8 cellular contexts compared by ENCODE assay signal in genomic region chr1:112698366-112699310, GRCh38. TPM values are rescaled to one million over a fixed set of nuclear protein-coding genes. Genes with fewer than 3 reads are reported as not detected.
DNase-seq lines count a peak whose midpoint lies in the region; ATAC-seq, FAIRE-seq and TF ChIP-seq lines count a peak whose summit lies in the region.

No MANE protein-coding gene starts in this region.

- peaks cover 31% of the 10 kb centered on the region for H3K4me1 ChIP-seq in mesendoderm (ENCODE audit: control insufficient read depth, low read depth, low read length)

- CTCF ChIA-PET in AG04450 (lab: Charles Lee), result interaction anchor here (1.1 kb wide), 1 partner anchor 9 kb away, joined by 6 read pairs; no protein-coding TSS in a partner anchor

- H3K56ac ChIP-seq in mesendoderm (ENCODE audit: low read length), result peak overlapping the region; percentile 22

- peaks cover 2% of the 10 kb centered on the region for H3K79me2 ChIP-seq in mesendoderm (ENCODE audit: control insufficient read depth, insufficient read depth, low read length)

- DNase-seq in AG04450 (ENCODE audit: low read depth, low spot score) (no peak), NCI-H1105 (lab: John Stamatoyannopoulos, UW) (peak; percentile 97), mesendoderm (peak; percentile 92), GM12892 (ENCODE audit: insufficient read length) (no peak), iPS-NIHi11 (ENCODE audit: low spot score) (no peak)
- DNase-seq in activated T-helper 2 cell treated with anti-CD3 and anti-CD28 coated beads, Interferon-gamma antibody, Interleukin-2, Interleukin-4, amounts not matched to agents 10 μg/mL and 5 μg/mL and 100 μg/mL, durations not matched to agents 14 hours and 24 hours and 36 hours (ENCODE audit: low spot score), result no peak

- no peak overlapping the region for H4K8ac ChIP-seq in mesendoderm (ENCODE audit: low read depth, low read length)

- peaks cover 58% of the 10 kb centered on the region for H3K36me3 Mint-ChIP-seq in activated T-helper 2 cell treated with anti-CD3 and anti-CD28 coated beads, Interferon-gamma antibody, Interleukin-2, Interleukin-4, amounts not matched to agents 10 μg/mL and 5 μg/mL and 100 μg/mL, durations not matched to agents 14 hours and 24 hours and 36 hours (ENCODE audit: low read depth)

- peaks cover 24% of the 10 kb centered on the region for H3K36me3 ChIP-seq in mesendoderm (ENCODE audit: control insufficient read depth, insufficient read depth, low read length)

- H3K4me1 Mint-ChIP-seq in activated T-helper 2 cell treated with anti-CD3 and anti-CD28 coated beads, Interferon-gamma antibody, Interleukin-2, Interleukin-4, amounts not matched to agents 10 μg/mL and 5 μg/mL and 100 μg/mL, durations not matched to agents 14 hours and 24 hours and 36 hours (ENCODE audit: low read depth), result peaks cover 38% of the 10 kb centered on the region

- no peaks in the 10 kb centered on the region for H3K27me3 Mint-ChIP-seq in activated T-helper 2 cell treated with anti-CD3 and anti-CD28 coated beads, Interferon-gamma antibody, Interleukin-2, Interleukin-4, amounts not matched to agents 10 μg/mL and 5 μg/mL and 100 μg/mL, durations not matched to agents 14 hours and 24 hours and 36 hours (ENCODE audit: low read depth)

- no peak overlapping the region for H3K23ac ChIP-seq in mesendoderm (ENCODE audit: low read length)

- no peak overlapping the region for H3K4ac ChIP-seq in mesendoderm (ENCODE audit: low read depth, low read length)

- H4K5ac ChIP-seq in mesendoderm (ENCODE audit: low read length), result no peak overlapping the region

- H3K27ac Mint-ChIP-seq in activated T-helper 2 cell treated with anti-CD3 and anti-CD28 coated beads, Interferon-gamma antibody, Interleukin-2, Interleukin-4, amounts not matched to agents 10 μg/mL and 5 μg/mL and 100 μg/mL, durations not matched to agents 14 hours and 24 hours and 36 hours, result peak overlapping the region; percentile 16

- FAIRE-seq in GM12892 (lab: Jason Lieb, UNC), result no peak

- no peak overlapping the region for H3K18ac ChIP-seq in mesendoderm (ENCODE audit: low read length)

- H2BK5ac ChIP-seq in mesendoderm (ENCODE audit: low read length), result no peak overlapping the region

- no CpG with 5 or more reads among the region's 17 CpGs for WGBS in mesendoderm (ENCODE audit: extremely low coverage, insufficient coverage, low lambda C conversion rate)

- no peak overlapping the region for H3K4me3 ChIP-seq in AG04450 (ENCODE audit: low read depth, low read length)
- H3K4me3 ChIP-seq in mesendoderm (ENCODE audit: low read length), result no peak overlapping the region

- no peak overlapping the region for H3K4me2 ChIP-seq in mesendoderm (ENCODE audit: low read length)

- no peak overlapping the region for H2BK120ac ChIP-seq in mesendoderm (ENCODE audit: low read depth, low read length)

- H3K27me3 ChIP-seq in AG04450 (ENCODE audit: control insufficient read depth, insufficient read depth, low read length) (no peaks in the 10 kb centered on the region), mesendoderm (ENCODE audit: insufficient read depth, low read length, poor library complexity) (no peaks in the 10 kb centered on the region)

- H3K27ac ChIP-seq in AG04450 (ENCODE audit: low read depth, low read length) (peak overlapping the region; percentile 21), mesendoderm (ENCODE audit: low read depth, low read length) (no peak overlapping the region)

- ATAC-seq in HG03159 (IDR thresholded peaks at IDR 0.05; ENCODE audit: unreplicated experiment), result no peak
- no peak for ATAC-seq in GM21367 (IDR thresholded peaks at IDR 0.05; ENCODE audit: unreplicated experiment)

- H3K4me3 Mint-ChIP-seq in activated T-helper 2 cell treated with anti-CD3 and anti-CD28 coated beads, Interferon-gamma antibody, Interleukin-2, Interleukin-4, amounts not matched to agents 10 μg/mL and 5 μg/mL and 100 μg/mL, durations not matched to agents 14 hours and 24 hours and 36 hours (ENCODE audit: low read depth), result no peak overlapping the region

- intact Hi-C loops in activated T-helper 2 cell treated with anti-CD3 and anti-CD28 coated beads, Interferon-gamma antibody, Interleukin-2, Interleukin-4, amounts not matched to agents 10 μg/mL and 5 μg/mL and 100 μg/mL, durations not matched to agents 14 hours and 24 hours and 36 hours (cut with micrococcal nuclease), result no loop called here

- H3K9ac ChIP-seq in mesendoderm (ENCODE audit: low read length), result peak overlapping the region; percentile 44

- POLR2A ChIA-PET in AG04450 (lab: Yijun Ruan, JAX), result interaction anchor here (1.2 kb wide), 1 partner anchor 24 kb away, joined by 5 read pairs; the partner anchor contains the start of gene MOV10

- TF ChIP-seq POLR2A in GM12892 (IDR thresholded peaks at IDR 0.05; ENCODE audit: low read depth, low read length), result no peak

- H2AK5ac ChIP-seq in mesendoderm (ENCODE audit: low read length), result no peak overlapping the region

- peaks cover 17% of the 10 kb centered on the region for H3K79me1 ChIP-seq in mesendoderm (ENCODE audit: low read length)

- H2BK15ac ChIP-seq in mesendoderm (replicated peaks; ENCODE audit: low read depth), result no peak overlapping the region

- TF ChIP-seq CTCF in AG04450 (IDR thresholded peaks at IDR 0.05; ENCODE audit: low read depth, low read length), result no peak

- no peaks in the 10 kb centered on the region for H3K9me3 ChIP-seq in AG04450 (ENCODE audit: control insufficient read depth, insufficient read depth, low read length)

- no peaks in the 10 kb centered on the region for H3K9me3 Mint-ChIP-seq in activated T-helper 2 cell treated with anti-CD3 and anti-CD28 coated beads, Interferon-gamma antibody, Interleukin-2, Interleukin-4, amounts not matched to agents 10 μg/mL and 5 μg/mL and 100 μg/mL, durations not matched to agents 14 hours and 24 hours and 36 hours

RNA-seq across cellular contexts. Expression of gene RHOC, which starts 8.3 kb away (rescaled TPM):
- polyA plus RNA-seq in AG04450 (2011; rRNA removed), result 574 and 734 TPM in 2 replicates
- polyA minus RNA-seq in AG04450 (2011; rRNA and poly(A)+ RNA removed), result 394 and 521 TPM in 2 replicates
- total RNA-seq in activated T-helper 2 cell treated with anti-CD3 and anti-CD28 coated beads, Interferon-gamma antibody, Interleukin-2, Interleukin-4, amounts not matched to agents 10 μg/mL and 5 μg/mL and 100 μg/mL, durations not matched to agents 14 hours and 24 hours and 36 hours, result 68.7 and 74.7 TPM in 2 replicates
- 107 TPM for polyA plus RNA-seq in mesendoderm (2013, experiment 1 of 2)
- polyA plus RNA-seq in mesendoderm (2013, experiment 2 of 2), result 105 TPM
- 164 TPM for polyA plus RNA-seq in GM12892 (2012; ENCODE audit: missing spikeins)

RNA-seq across cellular contexts. Expression of gene PPM1J, which starts 16.5 kb away (rescaled TPM):
- 1.3 and 2.1 TPM in 2 replicates for polyA plus RNA-seq in AG04450 (2011; rRNA removed)
- 1.2 and 1.4 TPM in 2 replicates for polyA minus RNA-seq in AG04450 (2011; rRNA and poly(A)+ RNA removed)
- 0.59 and 0.67 TPM in 2 replicates for total RNA-seq in activated T-helper 2 cell treated with anti-CD3 and anti-CD28 coated beads, Interferon-gamma antibody, Interleukin-2, Interleukin-4, amounts not matched to agents 10 μg/mL and 5 μg/mL and 100 μg/mL, durations not matched to agents 14 hours and 24 hours and 36 hours
- polyA plus RNA-seq in mesendoderm (2013, experiment 1 of 2), result 9.5 TPM
- polyA plus RNA-seq in mesendoderm (2013, experiment 2 of 2), result 8.6 TPM
- polyA plus RNA-seq in GM12892 (2012; ENCODE audit: missing spikeins), result 0.32 TPM

RNA-seq across cellular contexts. Expression of gene MOV10, which starts 24.2 kb away (rescaled TPM):
- 58.1 and 59.2 TPM in 2 replicates for polyA plus RNA-seq in AG04450 (2011; rRNA removed)
- 107 and 127 TPM in 2 replicates for polyA minus RNA-seq in AG04450 (2011; rRNA and poly(A)+ RNA removed)
- 64.5 and 68.1 TPM in 2 replicates for total RNA-seq in activated T-helper 2 cell treated with anti-CD3 and anti-CD28 coated beads, Interferon-gamma antibody, Interleukin-2, Interleukin-4, amounts not matched to agents 10 μg/mL and 5 μg/mL and 100 μg/mL, durations not matched to agents 14 hours and 24 hours and 36 hours
- 49.5 TPM for polyA plus RNA-seq in mesendoderm (2013, experiment 1 of 2)
- 46.4 TPM for polyA plus RNA-seq in mesendoderm (2013, experiment 2 of 2)
- polyA plus RNA-seq in GM12892 (2012; ENCODE audit: missing spikeins), result 45.1 TPM

Comparison
In these comparisons a context has a peak if more than half of its experiments do, and no peak if none do; other contexts are left out.
1. DNase-seq: peak in NCI-H1105 (single experiment) and mesendoderm (single experiment); none in AG04450 (single experiment), activated T-helper 2 cell treated with anti-CD3 and anti-CD28 coated beads, Interferon-gamma antibody, Interleukin-2, Interleukin-4, amounts not matched to agents 10 μg/mL and 5 μg/mL and 100 μg/mL, durations not matched to agents 14 hours and 24 hours and 36 hours (single experiment), GM12892 (single experiment) and iPS-NIHi11 (single experiment).